Comparison of ENCODE assay signal across 8 cellular contexts in genomic region chr1:37947364-37947763, GRCh38. TPM values are rescaled to one million over a fixed set of nuclear protein-coding genes. Genes with fewer than 3 reads are reported as not detected.
DNase-seq lines count a peak whose midpoint lies in the region; ATAC-seq and TF ChIP-seq lines count a peak whose summit lies in the region.

No MANE protein-coding gene starts in this region.

- H3K4me3 Mint-ChIP-seq in activated CD4-positive, alpha-beta T cell treated with anti-CD3 and anti-CD28 coated beads, Interleukin-2, amount 10 ng/mL, durations not matched to agents 24 days and 14 days: peak overlapping the region; percentile 96
- peak overlapping the region; percentile 100 for H3K4me3 Mint-ChIP-seq in activated B cell treated with CpG ODN at 0.5 μM for 24 hours

- peaks cover 13% of the 10 kb centered on the region for H3K4me1 Mint-ChIP-seq in activated CD4-positive, alpha-beta T cell treated with anti-CD3 and anti-CD28 coated beads, Interleukin-2, amount 10 ng/mL, durations not matched to agents 24 days and 14 days
- H3K4me1 Mint-ChIP-seq in activated B cell treated with CpG ODN at 0.5 μM for 24 hours: peaks cover 23% of the 10 kb centered on the region

- no peaks in the 10 kb centered on the region for H3K9me3 Mint-ChIP-seq in activated CD4-positive, alpha-beta T cell treated with anti-CD3 and anti-CD28 coated beads, Interleukin-2, amount 10 ng/mL, durations not matched to agents 24 days and 14 days
- H3K9me3 Mint-ChIP-seq in activated B cell treated with CpG ODN at 0.5 μM for 24 hours: no peaks in the 10 kb centered on the region

- peaks cover 6% of the 10 kb centered on the region for H3K36me3 Mint-ChIP-seq in activated CD4-positive, alpha-beta T cell treated with anti-CD3 and anti-CD28 coated beads, Interleukin-2, amount 10 ng/mL, durations not matched to agents 24 days and 14 days (ENCODE audit: low read depth)
- H3K36me3 Mint-ChIP-seq in activated B cell treated with CpG ODN at 0.5 μM for 24 hours (ENCODE audit: low read depth): peaks cover 15% of the 10 kb centered on the region

- peak overlapping the region; percentile 86 for H3K27ac ChIP-seq in layer of hippocampus (ENCODE audit: low read depth, low read length)
- H3K27ac ChIP-seq in subcutaneous abdominal adipose tissue (ENCODE audit: low read depth, low read length): peak overlapping the region; percentile 86

- no peak for TF ChIP-seq CTCF in activated B cell treated with CpG ODN at 0.5 μM for 24 hours (IDR thresholded peaks at IDR 0.05)

- intact Hi-C loops in activated CD4-positive, alpha-beta T cell treated with anti-CD3 and anti-CD28 coated beads, Interleukin-2, amount 10 ng/mL, durations not matched to agents 24 days and 14 days (cut with micrococcal nuclease): loop anchor here (1.0 kb wide), 1 partner anchor 16 kb away; no protein-coding TSS in a partner anchor
- intact Hi-C loops in activated B cell treated with CpG ODN at 0.5 μM for 24 hours (cut with micrococcal nuclease): loop anchor here (1.0 to 5.0 kb wide), 6 partner anchors 16 to 912 kb away; partner anchors contain the start of genes CDCA8, RRAGC, SF3A3 and UTP11

- H3K27ac Mint-ChIP-seq in activated CD4-positive, alpha-beta T cell treated with anti-CD3 and anti-CD28 coated beads, Interleukin-2, amount 10 ng/mL, durations not matched to agents 24 days and 14 days: peak overlapping the region; percentile 99
- peak overlapping the region; percentile 97 for H3K27ac Mint-ChIP-seq in activated B cell treated with CpG ODN at 0.5 μM for 24 hours

- CTCF ChIA-PET in activated B cell treated with CpG ODN at 0.5 μM for 24 hours (lab: Charles Lee): no interaction called here

- no peaks in the 10 kb centered on the region for H3K27me3 Mint-ChIP-seq in activated CD4-positive, alpha-beta T cell treated with anti-CD3 and anti-CD28 coated beads, Interleukin-2, amount 10 ng/mL, durations not matched to agents 24 days and 14 days
- no peaks in the 10 kb centered on the region for H3K27me3 Mint-ChIP-seq in activated B cell treated with CpG ODN at 0.5 μM for 24 hours

- ATAC-seq in activated B cell treated with CpG ODN at 0.5 μM for 24 hours (ENCODE audit: low read depth): no peak

- POLR2A ChIA-PET in activated B cell treated with CpG ODN at 0.5 μM for 24 hours (lab: Charles Lee): interaction anchor here (1.2 to 2.5 kb wide), 5 partner anchors 16 to 139 kb away, joined by 5 to 17 read pairs (median 5); partner anchors contain the start of genes C1orf122 and YRDC

- peak overlapping the region; percentile 13 to 99 (median 97) for H3K9ac ChIP-seq in subcutaneous abdominal adipose tissue (ENCODE audit: low read length in 5 of 5)

- H3K36me3 ChIP-seq in subcutaneous abdominal adipose tissue (ENCODE audit: control insufficient read depth in 5 of 5, insufficient read depth in 5 of 5, low read length in 5 of 5): peaks cover 3 to 22% (median 15%) of the 10 kb centered on the region in 5 donors

- H3K4me3 ChIP-seq in subcutaneous abdominal adipose tissue (ENCODE audit: low read depth in 1 of 5, low read length in 5 of 5): peak overlapping the region; percentile 93 to 100 (median 98)

- no peaks in the 10 kb centered on the region for H3K9me3 ChIP-seq in subcutaneous abdominal adipose tissue (ENCODE audit: control insufficient read depth in 5 of 5, low read length in 5 of 5)

- no peak for DNase-seq in activated CD4-positive, alpha-beta T cell treated with anti-CD3 and anti-CD28 coated beads, Interleukin-2, amount 10 ng/mL, durations not matched to agents 24 days and 14 days
- DNase-seq in activated CD4-positive, alpha-beta T cell treated with anti-CD3 and anti-CD28 coated beads for 48 hours: no peak
- DNase-seq in activated B cell treated with CpG ODN at 0.5 μM for 24 hours (no peak), OCI-M2 (lab: John Stamatoyannopoulos, UW; ENCODE audit: unreplicated experiment) (no peak), NCI-H1436 (lab: John Stamatoyannopoulos, UW) (no peak), DMS 273 (lab: John Stamatoyannopoulos, UW; ENCODE audit: unreplicated experiment) (no peak)

- H3K4me1 ChIP-seq in subcutaneous abdominal adipose tissue (ENCODE audit: control insufficient read depth in 5 of 5, insufficient read depth in 5 of 5, low read length in 5 of 5): peaks cover 8 to 27% (median 24%) of the 10 kb centered on the region in 5 donors

- no peaks in the 10 kb centered on the region for H3K27me3 ChIP-seq in layer of hippocampus (ENCODE audit: control insufficient read depth, insufficient read depth, low read length)
- no peaks in the 10 kb centered on the region for H3K27me3 ChIP-seq in subcutaneous abdominal adipose tissue (ENCODE audit: control insufficient read depth in 5 of 5, insufficient read depth in 4 of 5, low read length in 5 of 5)

RNA-seq across cellular contexts. Expression of gene INPP5B, which starts 0.5 kb away (rescaled TPM):
- total RNA-seq in activated CD4-positive, alpha-beta T cell treated with anti-CD3 and anti-CD28 coated beads, Interleukin-2, amount 10 ng/mL, durations not matched to agents 24 days and 14 days: 23.8 and 27.2 TPM in 2 replicates
- total RNA-seq in activated B cell treated with CpG ODN at 0.5 μM for 24 hours: 63.4 and 70.3 TPM in 2 replicates

RNA-seq across cellular contexts. Expression of gene SF3A3, which starts 42.5 kb away (rescaled TPM):
- 132 and 144 TPM in 2 replicates for total RNA-seq in activated CD4-positive, alpha-beta T cell treated with anti-CD3 and anti-CD28 coated beads, Interleukin-2, amount 10 ng/mL, durations not matched to agents 24 days and 14 days
- 82.4 and 90.5 TPM in 2 replicates for total RNA-seq in activated B cell treated with CpG ODN at 0.5 μM for 24 hours

RNA-seq across cellular contexts. Expression of gene FHL3, which starts 58.0 kb away (rescaled TPM):
- 40.8 and 41.9 TPM in 2 replicates for total RNA-seq in activated CD4-positive, alpha-beta T cell treated with anti-CD3 and anti-CD28 coated beads, Interleukin-2, amount 10 ng/mL, durations not matched to agents 24 days and 14 days
- 1.4 and 1.6 TPM in 2 replicates for total RNA-seq in activated B cell treated with CpG ODN at 0.5 μM for 24 hours

Comparison
In these comparisons a context has a peak if more than half of its experiments do, and no peak if none do; other contexts are left out.
1. RNA of gene FHL3, which starts 58.0 kb away (total RNA-seq): 40.8 to 41.9 TPM in activated CD4-positive, alpha-beta T cell treated with anti-CD3 and anti-CD28 coated beads, Interleukin-2, amount 10 ng/mL, durations not matched to agents 24 days and 14 days; 1.4 to 1.6 TPM in activated B cell treated with CpG ODN at 0.5 μM for 24 hours; every median in the first group is over 10 times any median in the second.